In the genomic region with DNA sequence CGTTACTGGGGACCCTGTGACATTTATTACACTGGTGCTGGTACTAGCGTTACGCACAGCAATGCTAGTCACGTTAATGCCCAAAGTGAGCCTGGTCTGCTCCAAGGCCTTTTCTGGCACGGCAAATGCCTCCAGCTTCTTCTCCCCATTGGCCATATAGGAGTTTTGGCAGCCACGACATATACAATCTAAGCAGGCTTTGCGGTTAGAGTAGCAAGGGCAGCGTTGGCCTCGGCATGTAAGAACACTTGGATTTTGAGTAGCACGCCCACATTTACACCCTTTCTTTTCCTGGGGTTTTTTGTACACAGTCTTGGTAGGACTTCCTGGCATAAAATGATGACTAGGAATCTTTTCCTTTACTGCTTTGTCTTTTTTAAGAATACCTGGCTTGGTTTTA, we compare ENCODE assay signal across 1 cellular context.
TF ChIP-seq lines count a peak whose summit lies in the region.

No MANE protein-coding gene starts in this region.

TF ChIP-seq in HepG2, 621 proteins besides CTCF, POLR2A, EP300 and RAD21:
- no peak for TF ChIP-seq MEIS1 (CRISPR knock-in tag; IDR thresholded peaks at IDR 0.05; ENCODE audit: borderline replicate concordance)
- TF ChIP-seq SMARCC2 (IDR thresholded peaks at IDR 0.05): no peak
- TF ChIP-seq NCOA2 (CRISPR knock-in tag; IDR thresholded peaks at IDR 0.05): no peak
- no peak for TF ChIP-seq FOSL2 (CRISPR knock-in tag; IDR thresholded peaks at IDR 0.05)
- TF ChIP-seq ZNF121 (CRISPR knock-in tag; IDR thresholded peaks at IDR 0.05): no peak
- TF ChIP-seq RXRA (CRISPR knock-in tag; IDR thresholded peaks at IDR 0.05): no peak
- no peak for TF ChIP-seq ZNF160 (CRISPR knock-in tag; IDR thresholded peaks at IDR 0.05)
- no peak for TF ChIP-seq ZNF746 (CRISPR knock-in tag; IDR thresholded peaks at IDR 0.05)
- TF ChIP-seq ZNF331 (CRISPR knock-in tag; IDR thresholded peaks at IDR 0.05): no peak
- TF ChIP-seq HDAC2 (CRISPR knock-in tag; IDR thresholded peaks at IDR 0.05): no peak
- no peak for TF ChIP-seq NFKBIZ (CRISPR knock-in tag; IDR thresholded peaks at IDR 0.05)
- no peak for TF ChIP-seq MIXL1 (CRISPR knock-in tag; IDR thresholded peaks at IDR 0.05)
- TF ChIP-seq, protein P1, sequence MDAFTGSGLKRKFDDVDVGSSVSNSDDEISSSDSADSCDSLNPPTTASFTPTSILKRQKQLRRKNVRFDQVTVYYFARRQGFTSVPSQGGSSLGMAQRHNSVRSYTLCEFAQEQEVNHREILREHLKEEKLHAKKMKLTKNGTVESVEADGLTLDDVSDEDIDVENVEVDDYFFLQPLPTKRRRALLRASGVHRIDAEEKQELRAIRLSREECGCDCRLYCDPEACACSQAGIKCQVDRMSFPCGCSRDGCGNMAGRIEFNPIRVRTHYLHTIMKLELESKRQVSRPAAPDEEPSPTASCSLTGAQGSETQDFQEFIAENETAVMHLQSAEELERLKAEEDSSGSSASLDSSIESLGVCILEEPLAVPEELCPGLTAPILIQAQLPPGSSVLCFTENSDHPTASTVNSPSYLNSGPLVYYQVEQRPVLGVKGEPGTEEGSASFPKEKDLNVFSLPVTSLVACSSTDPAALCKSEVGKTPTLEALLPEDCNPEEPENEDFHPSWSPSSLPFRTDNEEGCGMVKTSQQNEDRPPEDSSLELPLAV (CRISPR knock-in tag; conservative IDR thresholded peaks at IDR 0.05; ENCODE audit: low read depth): no peak
- TF ChIP-seq HNRNPK (IDR thresholded peaks at IDR 0.05; ENCODE audit: low read depth, low read length, poor library complexity, severe bottlenecking): no peak
- TF ChIP-seq ZNF547 (CRISPR knock-in tag; IDR thresholded peaks at IDR 0.05): no peak
- TF ChIP-seq TAF15 (IDR thresholded peaks at IDR 0.05; ENCODE audit: low read depth, low read length, poor library complexity, severe bottlenecking): no peak
- no peak for TF ChIP-seq TRIM24 (CRISPR knock-in tag; IDR thresholded peaks at IDR 0.05)
